ENCODE assay signal across 8 cellular contexts in the genomic region with DNA sequence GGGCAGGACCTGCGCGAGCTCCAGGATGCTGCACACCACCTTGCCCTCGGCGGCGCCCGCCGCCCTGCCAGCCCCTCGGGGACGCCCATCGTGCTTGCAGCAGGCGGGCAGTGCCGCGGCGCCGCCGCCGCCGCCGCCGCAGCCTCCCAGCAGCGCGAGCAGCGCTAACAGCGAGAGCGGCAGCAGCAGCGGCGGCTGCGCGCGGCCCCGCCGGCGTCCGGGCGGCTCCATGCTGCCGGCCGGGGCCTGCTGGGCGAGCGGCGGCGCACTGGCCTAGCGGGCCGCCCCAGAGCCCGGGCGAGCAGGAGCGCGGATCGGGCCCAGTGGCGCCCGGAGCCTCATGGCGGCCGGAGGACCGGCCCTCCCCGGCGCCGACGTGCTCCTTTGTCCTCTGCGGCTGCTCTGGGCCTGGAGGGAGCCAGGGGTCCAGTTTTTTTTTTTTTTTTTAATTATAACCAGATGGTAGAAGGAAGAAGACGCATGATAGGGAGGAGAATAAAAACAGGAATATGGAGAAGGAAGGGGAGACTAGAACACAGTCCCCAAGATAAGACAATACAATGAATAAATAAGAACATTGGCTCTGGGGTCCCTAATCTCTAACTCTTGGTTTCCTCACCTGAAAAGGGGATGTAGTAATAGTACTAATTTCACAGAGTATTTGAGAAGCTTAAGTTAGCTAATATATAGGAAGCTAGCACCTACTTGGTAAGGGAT. TPM values are rescaled to one million over a fixed set of nuclear protein-coding genes. Genes with fewer than 3 reads are reported as not detected.
DNase-seq lines count a peak whose midpoint lies in the region; ATAC-seq, FAIRE-seq and TF ChIP-seq lines count a peak whose summit lies in the region.

No MANE protein-coding gene starts in this region.

- H3K27ac ChIP-seq in keratinocyte (ENCODE audit: control insufficient read depth, insufficient read depth, low read length) (no peak overlapping the region), thyroid gland (peak overlapping the region in 2 of 3 donors; percentile 49 to 75)

- H3K27ac Mint-ChIP-seq in MCF 10A (ENCODE audit: low read depth, unreplicated experiment) = no peak overlapping the region

- H3K4me1 ChIP-seq in keratinocyte (ENCODE audit: control insufficient read depth, extremely low read depth, insufficient read depth, low read length) (no peaks in the 10 kb centered on the region), thyroid gland (peaks cover 14 to 17% of the 10 kb centered on the region in 2 donors)

- in situ Hi-C loops in T47D (cut with HindIII; ENCODE audit: low pct_unique_long_range_greater_than_20kb, low sequenced_read_pairs) = no loop called here

- dilution Hi-C loops in keratinocyte (cut with MboI; ENCODE audit: extremely low pct_ligation_motif_present, low sequenced_read_pairs) = no loop called here

- intact Hi-C loops in MCF 10A (cut with micrococcal nuclease) = no loop called here
- intact Hi-C loops in thyroid gland (cut with DNase I) = no loop called here
- intact Hi-C loops in posterior vena cava (cut with DNase I) = no loop called here

- H3K36me3 ChIP-seq in keratinocyte (ENCODE audit: control insufficient read depth in 2 of 2, extremely low read depth in 1 of 2, insufficient read depth in 2 of 2, low read length in 2 of 2) (no peaks in the 10 kb centered on the region), thyroid gland (no peaks in the 10 kb centered on the region)

- peak overlapping the region; percentile 37 for H3K9ac ChIP-seq in keratinocyte (ENCODE audit: control insufficient read depth, extremely low read depth, insufficient read depth, low read length)

- FAIRE-seq in keratinocyte (lab: Jason Lieb, UNC) = no peak

- H3K79me2 ChIP-seq in keratinocyte (ENCODE audit: control insufficient read depth, insufficient read depth, low read length) = no peaks in the 10 kb centered on the region

- no peaks in the 10 kb centered on the region for H4K20me1 ChIP-seq in keratinocyte (ENCODE audit: control insufficient read depth, extremely low read depth, insufficient read depth, low read length)

- TF ChIP-seq CTCF in MCF 10A (IDR thresholded peaks at IDR 0.05; ENCODE audit: unreplicated experiment) = no peak
- TF ChIP-seq CTCF in keratinocyte (optimal IDR thresholded peaks at IDR 0.05 in 1 of 3, IDR thresholded peaks at IDR 0.05 in 1 of 3, conservative IDR thresholded peaks at IDR 0.05 in 1 of 3; ENCODE audit: extremely low read depth in 1 of 3, insufficient read depth in 2 of 3, low read length in 3 of 3) = no peak
- no peak for TF ChIP-seq CTCF in thyroid gland (IDR thresholded peaks at IDR 0.05)

- H3K4me2 ChIP-seq in keratinocyte (ENCODE audit: control insufficient read depth, extremely low read depth, insufficient read depth, low read depth, low read length) = peak overlapping the region; percentile 35

- peak overlapping the region; percentile 22 for H2AFZ ChIP-seq in keratinocyte (ENCODE audit: control insufficient read depth, low read length)

- CTCF ChIA-PET in MCF 10A (lab: Yijun Ruan, JAX) = interaction anchor here (0.6 kb wide), 1 partner anchor 1126 kb away, joined by 3 read pairs; no protein-coding TSS in a partner anchor

- DNase-seq in T47D (ENCODE audit: low read depth in 1 of 2, low spot score in 1 of 2) (peak; percentile 32 to 58), MCF 10A (ENCODE audit: unreplicated experiment) (no peak), astrocyte of the hippocampus (ENCODE audit: low read depth, low spot score) (peak; percentile 72), keratinocyte (ENCODE audit: low read depth, low spot score) (no peak), thyroid gland (peak; percentile 23 to 25), OCI-M1 (lab: John Stamatoyannopoulos, UW) (no peak), posterior vena cava (ENCODE audit: low spot score) (no peak)

- H3K4me3 Mint-ChIP-seq in MCF 10A (ENCODE audit: unreplicated experiment) = no peak overlapping the region

- no TSS peak for BruUV-seq in MCF 10A (replicated peaks; lab: Mats Ljungman, UMichigan)

- no peaks in the 10 kb centered on the region for H3K9me1 ChIP-seq in keratinocyte (ENCODE audit: control insufficient read depth, extremely low read depth, insufficient read depth, low read length)

- H3K27me3 ChIP-seq in keratinocyte (ENCODE audit: control insufficient read depth, extremely low read depth, insufficient read depth, low read length) (no peaks in the 10 kb centered on the region), thyroid gland (no peaks in the 10 kb centered on the region)

- 36 to 51% methylated on average over 11 to 23 of the region's 59 CpGs for WGBS in thyroid gland, 2 donors

- H3K4me3 ChIP-seq in keratinocyte (ENCODE audit: control insufficient read depth in 2 of 3, extremely low read depth in 1 of 3, insufficient read depth in 2 of 3, low read depth in 1 of 3, low read length in 3 of 3) (no peak overlapping the region), thyroid gland (replicated peaks in 1 of 3) (no peak overlapping the region)

- H3K27me3 Mint-ChIP-seq in MCF 10A (ENCODE audit: insufficient read depth, unreplicated experiment) = no peaks in the 10 kb centered on the region

- no peaks in the 10 kb centered on the region for H3K9me3 Mint-ChIP-seq in MCF 10A (ENCODE audit: unreplicated experiment)

- peaks cover 5% of the 10 kb centered on the region for H3K4me1 Mint-ChIP-seq in MCF 10A (ENCODE audit: insufficient read depth, unreplicated experiment)

- no peak for ATAC-seq in GM21723 (IDR thresholded peaks at IDR 0.05; ENCODE audit: unreplicated experiment)

- TF ChIP-seq POLR2A in thyroid gland (IDR thresholded peaks at IDR 0.05) = peak in 1 of 2 donors; percentile 42

- H3K9me3 ChIP-seq in keratinocyte (ENCODE audit: control insufficient read depth, low read depth, low read length) (no peaks in the 10 kb centered on the region), thyroid gland (no peaks in the 10 kb centered on the region)

- POLR2A ChIA-PET in MCF 10A (lab: Yijun Ruan, JAX) = interaction anchor here (0.6 kb wide), 1 partner anchor 88 kb away, joined by 3 read pairs; no protein-coding TSS in a partner anchor

- H3K36me3 Mint-ChIP-seq in MCF 10A (ENCODE audit: insufficient read depth, unreplicated experiment) = no peaks in the 10 kb centered on the region

RNA-seq across cellular contexts. Expression of a gene that starts 17.1 kb away (rescaled TPM):
- total RNA-seq in MCF 10A (2022) (not detected in 2 replicates), thyroid gland (under 1 TPM in 1 of 4 donors, not detected in 3; 0.13 TPM), posterior vena cava (under 1 TPM in 1 of 2 donors, not detected in 1; 0.05 TPM)
- not detected in 3 replicates for polyA plus RNA-seq in keratinocyte
- 0.22 TPM for polyA plus RNA-seq in keratinocyte (2011; ENCODE audit: low read depth)
- polyA plus RNA-seq in keratinocyte (2011; cell fraction: cytosol; rRNA removed) = not detected in 2 replicates
- polyA plus RNA-seq in keratinocyte (2011; cell fraction: nucleus; rRNA removed) = not detected in 2 replicates
- not detected in 2 replicates for polyA plus RNA-seq in keratinocyte (2012; ENCODE audit: low replicate concordance)
- not detected in 3 replicates for polyA minus RNA-seq in keratinocyte
- polyA minus RNA-seq in keratinocyte (2011; cell fraction: cytosol; rRNA and poly(A)+ RNA removed) = not detected
- polyA minus RNA-seq in keratinocyte (2011; cell fraction: nucleus; rRNA and poly(A)+ RNA removed) = not detected in 2 replicates

Comparison
In these comparisons a context has a peak if more than half of its experiments do, and no peak if none do; other contexts are left out.
1. DNase-seq: peak in T47D (2 of 2), astrocyte of the hippocampus (single experiment) and thyroid gland (2 of 2); none in MCF 10A (single experiment), keratinocyte (single experiment), OCI-M1 (single experiment) and posterior vena cava (single experiment).